ENCODE assay signal across 8 cellular contexts in the genomic region with DNA sequence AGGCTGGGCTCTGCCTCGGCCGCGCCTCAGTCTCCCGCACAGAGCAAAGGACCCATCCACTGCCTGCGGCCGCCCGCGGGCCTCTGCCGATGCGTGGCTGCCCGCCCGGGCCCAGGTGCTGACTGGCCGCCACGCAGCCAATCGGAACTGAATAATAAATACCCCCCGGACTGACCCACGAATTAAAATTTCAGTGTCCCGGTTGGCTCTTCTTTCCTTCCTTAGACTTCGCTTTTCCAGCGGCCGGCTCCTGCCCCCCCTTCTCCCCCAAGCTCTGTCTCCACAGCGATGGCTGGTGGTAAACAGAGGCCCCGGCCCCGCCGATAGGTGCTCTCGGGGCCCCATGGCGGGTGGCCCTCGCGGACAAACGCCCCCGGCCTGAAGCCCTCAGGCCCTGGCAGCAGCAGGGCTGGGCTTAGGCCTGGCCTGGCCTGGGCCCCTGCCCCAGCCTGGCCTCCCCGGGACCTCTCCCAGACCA. TPM values are rescaled to one million over a fixed set of nuclear protein-coding genes. Genes with fewer than 3 reads are reported as not detected.
DNase-seq lines count a peak whose midpoint lies in the region; ATAC-seq and TF ChIP-seq lines count a peak whose summit lies in the region.

No MANE protein-coding gene starts in this region.

- ATAC-seq in GM19395 (IDR thresholded peaks at IDR 0.05; ENCODE audit: unreplicated experiment): no peak
- no peak for ATAC-seq in HG02840 (IDR thresholded peaks at IDR 0.05; ENCODE audit: low FRiP score, unreplicated experiment)

- no peak overlapping the region for H4K12ac ChIP-seq in trophoblast cell (ENCODE audit: low read depth, low read length)

- H3K79me2 ChIP-seq in trophoblast cell (ENCODE audit: control insufficient read depth, insufficient read depth, low read length, poor library complexity): peaks cover 62% of the 10 kb centered on the region

- peak overlapping the region; percentile 97 for H3K4me2 ChIP-seq in trophoblast cell (ENCODE audit: low read length)

- H3K14ac ChIP-seq in trophoblast cell (ENCODE audit: low read length): peak overlapping the region; percentile 95

- H2AK5ac ChIP-seq in trophoblast cell (ENCODE audit: low read length): no peak overlapping the region

- peak overlapping the region; percentile 92 for H4K91ac ChIP-seq in trophoblast cell (ENCODE audit: low read depth, low read length)

- H4K8ac ChIP-seq in trophoblast cell (ENCODE audit: low read depth, low read length): no peak overlapping the region

- H3K9ac ChIP-seq in SK-N-MC (ENCODE audit: insufficient read length) (peak overlapping the region; percentile 92), trophoblast cell (ENCODE audit: low read length) (peak overlapping the region; percentile 75)

- H3K4me1 ChIP-seq in trophoblast cell (ENCODE audit: control insufficient read depth in 1 of 2, insufficient read depth in 2 of 2, low read length in 2 of 2): peaks cover 36 to 46% of the 10 kb centered on the region in 2 experiments

- no CpG with 5 or more reads among the region's 32 CpGs for WGBS in trophoblast cell (ENCODE audit: extremely low coverage, insufficient coverage, insufficient read length)

- H3K9me3 ChIP-seq in SK-N-MC (ENCODE audit: low read depth, low read length) (no peaks in the 10 kb centered on the region), trophoblast cell (ENCODE audit: insufficient read depth, low read depth, low read length) (no peaks in the 10 kb centered on the region)

- H2BK12ac ChIP-seq in trophoblast cell (ENCODE audit: low read length): no peak overlapping the region

- DNase-seq in GM12865 (ENCODE audit: low read depth) (no peak), SK-N-MC (ENCODE audit: low read depth, low spot score) (no peak), fibroblast of gingiva (ENCODE audit: low read depth) (peak; percentile 45), trophoblast cell (no peak)
- DNase-seq in activated effector memory CD4-positive, alpha-beta T cell treated with Interleukin-2 at 50 U/mL for 16 hours: no peak
- no peak for DNase-seq in effector CD4-positive, alpha-beta T cell

- H3K27ac ChIP-seq in SK-N-MC: peak overlapping the region; percentile 85
- H3K27ac ChIP-seq in trophoblast cell (ENCODE audit: low read depth, low read length): peak overlapping the region; percentile 82

- peak overlapping the region; percentile 81 for H3K4me3 ChIP-seq in GM12865 (ENCODE audit: low read depth, low read length)
- H3K4me3 ChIP-seq in SK-N-MC: peak overlapping the region; percentile 90
- H3K4me3 ChIP-seq in trophoblast cell (ENCODE audit: low read depth, low read length): peak overlapping the region; percentile 81

- peak overlapping the region; percentile 93 for H3K4ac ChIP-seq in trophoblast cell (ENCODE audit: low read depth, low read length)

- no peaks in the 10 kb centered on the region for H3K27me3 ChIP-seq in trophoblast cell (ENCODE audit: insufficient read depth, low read length)

- H3K79me1 ChIP-seq in trophoblast cell (ENCODE audit: low read length): peaks cover 35% of the 10 kb centered on the region

- H2BK120ac ChIP-seq in trophoblast cell (ENCODE audit: insufficient read depth, low read length, poor library complexity): no peak overlapping the region

- peak overlapping the region; percentile 91 for H2BK5ac ChIP-seq in trophoblast cell (ENCODE audit: low read depth, low read length, poor library complexity)

- H2AFZ ChIP-seq in trophoblast cell (ENCODE audit: insufficient read depth, low read length, poor library complexity): no peak overlapping the region

- H3K23ac ChIP-seq in trophoblast cell (ENCODE audit: low read length): no peak overlapping the region

- H3K36me3 ChIP-seq in SK-N-MC (ENCODE audit: insufficient read depth, low read length) (peaks cover 15% of the 10 kb centered on the region; the same call in 1 of the 2 replicates), trophoblast cell (ENCODE audit: control insufficient read depth in 1 of 2, insufficient read depth in 2 of 2, low read length in 2 of 2) (peaks cover 9 to 16% of the 10 kb centered on the region in 2 experiments)

- H3K18ac ChIP-seq in trophoblast cell (ENCODE audit: low read length): no peak overlapping the region

- TF ChIP-seq CTCF in GM12865 (IDR thresholded peaks at IDR 0.05; ENCODE audit: insufficient read depth, low read depth, low read length, missing control alignments): no peak

RNA-seq across cellular contexts. Expression of gene ZBTB7A, which starts 2.6 kb away (rescaled TPM):
- polyA plus RNA-seq in trophoblast cell (2013): 33.3 and 34.5 TPM in 2 replicates

RNA-seq across cellular contexts. Expression of gene PIAS4, which starts 56.6 kb away (rescaled TPM):
- 73.6 and 81.3 TPM in 2 replicates for polyA plus RNA-seq in trophoblast cell (2013)

RNA-seq across cellular contexts. Expression of gene MAP2K2, which starts 59.8 kb away (rescaled TPM):
- 150 and 155 TPM in 2 replicates for polyA plus RNA-seq in trophoblast cell (2013)
